10 cellular contexts compared by ENCODE assay signal in genomic region chr6:12324096-12324495, GRCh38. TPM values are rescaled to one million over a fixed set of nuclear protein-coding genes. Genes with fewer than 3 reads are reported as not detected.
DNase-seq lines count a peak whose midpoint lies in the region; ATAC-seq and TF ChIP-seq lines count a peak whose summit lies in the region.
"Had no signal": no experiment of that assay in that cellular context is flagged by ENCODE, and none has a peak within 500 bp of the region (broad histone marks: within the 10 kb centered on the region; RNA-seq: fewer than 3 reads in every experiment).

No MANE protein-coding gene starts in this region.

- ATAC-seq in GM21360 (IDR thresholded peaks at IDR 0.05; ENCODE audit: unreplicated experiment) (no peak), HG02642 (IDR thresholded peaks at IDR 0.05; ENCODE audit: poor library complexity, unreplicated experiment) (no peak)

- peaks cover 4% of the 10 kb centered on the region; the same call in 1 of the 2 replicates for H3K4me1 ChIP-seq in HEK293 (ENCODE audit: control insufficient read depth, insufficient read depth, low read length)
- H3K4me1 ChIP-seq in SK-N-SH (ENCODE audit: control insufficient read depth in 1 of 2, insufficient read depth in 2 of 2, low read depth in 1 of 2, low read length in 1 of 2): peaks cover 0 to 19% of the 10 kb centered on the region in 2 experiments; a peak in 1 of 4 replicates
- H3K4me1 ChIP-seq in smooth muscle cell (ENCODE audit: low read depth): peaks cover 9% of the 10 kb centered on the region
- H3K4me1 ChIP-seq in right atrium auricular region: no peaks in the 10 kb centered on the region

- H3K36me3 ChIP-seq in HEK293 (ENCODE audit: control insufficient read depth in 2 of 2, insufficient read depth in 1 of 2, low read length in 2 of 2): no peaks in the 10 kb centered on the region
- no peaks in the 10 kb centered on the region for H3K36me3 ChIP-seq in SK-N-SH (replicated peaks in 1 of 2; ENCODE audit: control insufficient read depth in 1 of 2, insufficient read depth in 2 of 2, low read length in 1 of 2)
- H3K36me3 ChIP-seq in smooth muscle cell (ENCODE audit: low read depth): no peaks in the 10 kb centered on the region
- no peaks in the 10 kb centered on the region for H3K36me3 ChIP-seq in right atrium auricular region

- TF ChIP-seq CTCF in HEK293 (tag by site-specific recombination; IDR thresholded peaks at IDR 0.05): no peak
- TF ChIP-seq CTCF in SK-N-SH (IDR thresholded peaks at IDR 0.05): no peak
- no peak for TF ChIP-seq CTCF in fibroblast of the aortic adventitia (IDR thresholded peaks at IDR 0.05; ENCODE audit: insufficient read depth, low read length)
- no peak for TF ChIP-seq CTCF in smooth muscle cell (IDR thresholded peaks at IDR 0.05; ENCODE audit: borderline replicate concordance, insufficient read depth, poor library complexity, severe bottlenecking)
- no peak for TF ChIP-seq CTCF in right atrium auricular region (IDR thresholded peaks at IDR 0.05)

- no peak overlapping the region for H3K4me2 ChIP-seq in SK-N-SH
- H3K4me2 ChIP-seq in smooth muscle cell: no peak overlapping the region

- no peak for TF ChIP-seq RAD21 in SK-N-SH (IDR thresholded peaks at IDR 0.05; ENCODE audit: low read length)

- H3K9me2 ChIP-seq in SK-N-SH: no peaks in the 10 kb centered on the region

- DNase-seq in SK-N-SH: no peak
- peak; percentile 51 for DNase-seq in fibroblast of the aortic adventitia (ENCODE audit: low read depth)
- no peak for DNase-seq in smooth muscle cell (lab: John Stamatoyannopoulos, UW; ENCODE audit: unreplicated experiment)
- no peak for DNase-seq in activated CD8-positive, alpha-beta memory T cell treated with anti-CD3 and anti-CD28 coated beads, Interleukin-2, amount 50 U/mL, for 4 hours
- no peak for DNase-seq in right atrium auricular region (ENCODE audit: low spot score)
- DNase-seq: H7, KG1 had no signal

- H3K79me2 ChIP-seq in SK-N-SH (ENCODE audit: insufficient read depth) (no peaks in the 10 kb centered on the region), smooth muscle cell (ENCODE audit: low read depth) (no peaks in the 10 kb centered on the region)

- H3K4me3 ChIP-seq in HEK293 (ENCODE audit: low read depth, low read length) (no peak overlapping the region), SK-N-SH (ENCODE audit: low read depth in 2 of 2, low read length in 1 of 2) (no peak overlapping the region), fibroblast of the aortic adventitia (ENCODE audit: low read depth, low read length) (no peak overlapping the region), smooth muscle cell (no peak overlapping the region), right atrium auricular region (no peak overlapping the region)

- H3K27ac ChIP-seq in HEK293 (ENCODE audit: extremely low read depth, low read depth, low read length): no peak overlapping the region
- H3K27ac ChIP-seq in SK-N-SH (ENCODE audit: low read depth in 2 of 2, low read length in 1 of 2): no peak overlapping the region
- peak overlapping the region; percentile 96 for H3K27ac ChIP-seq in smooth muscle cell (ENCODE audit: low read depth)
- H3K27ac ChIP-seq in right atrium auricular region: no peak overlapping the region

- H2AFZ ChIP-seq in SK-N-SH (ENCODE audit: low read depth) (no peak overlapping the region), smooth muscle cell (ENCODE audit: low read depth) (no peak overlapping the region)

- H3K9ac ChIP-seq in SK-N-SH (no peak overlapping the region), smooth muscle cell (ENCODE audit: low read depth) (peak overlapping the region; percentile 76)

- 60% methylated on average over 3 of the region's 3 CpGs for WGBS in SK-N-SH (ENCODE audit: low lambda C conversion rate)
- 58% methylated on average over 3 of the region's 3 CpGs for WGBS in smooth muscle cell (ENCODE audit: low lambda C conversion rate)

- POLR2A ChIA-PET in HEK293 (lab: Yijun Ruan, JAX): interaction anchor here (0.6 to 2.3 kb wide), 7 partner anchors 11 to 282 kb away, joined by 3 to 10 read pairs (median 4); partner anchors contain the start of gene EDN1
- POLR2A ChIA-PET in SK-N-SH (lab: Yijun Ruan, JAX): no interaction called here

- H3K9me3 ChIP-seq in HEK293 (ENCODE audit: control insufficient read depth, insufficient read depth, low read depth, low read length): peaks cover 2% of the 10 kb centered on the region; the same call in 1 of the 2 replicates
- no peaks in the 10 kb centered on the region for H3K9me3 ChIP-seq in SK-N-SH
- no peaks in the 10 kb centered on the region for H3K9me3 ChIP-seq in smooth muscle cell (replicated peaks; ENCODE audit: low read depth)
- H3K9me3 ChIP-seq in right atrium auricular region: no peaks in the 10 kb centered on the region

- CTCF ChIA-PET in HEK293 (lab: Yijun Ruan, JAX) (interaction anchor here (0.6 to 2.4 kb wide), 7 partner anchors 13 to 158 kb away, joined by 3 to 14 read pairs (median 4); partner anchors contain the start of gene EDN1), SK-N-SH (lab: Yijun Ruan, JAX) (interaction anchor here (1.8 kb wide), 1 partner anchor 34 kb away, joined by 6 read pairs; the partner anchor contains the start of gene EDN1)

- H3F3A ChIP-seq in SK-N-SH (replicated peaks; ENCODE audit: insufficient read depth): no peaks in the 10 kb centered on the region
- H3F3A ChIP-seq in smooth muscle cell (ENCODE audit: low read depth): peaks cover 4% of the 10 kb centered on the region

- no peaks in the 10 kb centered on the region for H3K27me3 ChIP-seq in SK-N-SH (ENCODE audit: insufficient read depth)
- H3K27me3 ChIP-seq in smooth muscle cell (ENCODE audit: low read depth): no peaks in the 10 kb centered on the region
- no peaks in the 10 kb centered on the region for H3K27me3 ChIP-seq in right atrium auricular region

- H4K20me1 ChIP-seq in SK-N-SH (ENCODE audit: insufficient read depth): no peaks in the 10 kb centered on the region
- no peaks in the 10 kb centered on the region for H4K20me1 ChIP-seq in smooth muscle cell (ENCODE audit: low read depth)

- no peak for TF ChIP-seq EP300 in SK-N-SH (IDR thresholded peaks at IDR 0.05; ENCODE audit: borderline replicate concordance in 1 of 2, low read depth in 1 of 2, low read length in 1 of 2)

TF ChIP-seq in HEK293, 187 proteins besides CTCF, POLR2A, EP300 and RAD21:
- TF ChIP-seq PRDM1 (tag by site-specific recombination; IDR thresholded peaks at IDR 0.05) (peak; percentile 67), TRIM28 (IDR thresholded peaks at IDR 0.05; ENCODE audit: borderline replicate concordance, low read length) (0 out of 2 replicates have a peak, but pooled peaks have one; percentile 18), ZNF830 (tag by site-specific recombination; IDR thresholded peaks at IDR 0.05; ENCODE audit: low read depth) (no peak), ZNF362 (tag by site-specific recombination; IDR thresholded peaks at IDR 0.05) (peak; percentile 46; the same call in 1 of the 2 replicates)

TF ChIP-seq in SK-N-SH, 30 proteins besides CTCF, POLR2A, EP300 and RAD21 (continues in another document):
- no peak for TF ChIP-seq FOXJ3 (CRISPR knock-in tag; IDR thresholded peaks at IDR 0.05)
- no peak for TF ChIP-seq IRF3 (IDR thresholded peaks at IDR 0.05; ENCODE audit: low read depth, low read length)
- TF ChIP-seq JUND (IDR thresholded peaks at IDR 0.05): peak; percentile 15; the same call in 1 of the 2 replicates
- TF ChIP-seq REST (IDR thresholded peaks at IDR 0.05; ENCODE audit: low read depth, low read length): no peak
- TF ChIP-seq YY1 (IDR thresholded peaks at IDR 0.05; ENCODE audit: low read depth): no peak

RNA-seq across cellular contexts. Expression of gene EDN1, which starts 33.9 kb away (rescaled TPM):
- polyA plus RNA-seq in SK-N-SH (2012; rRNA removed): 1.3 TPM in 2 replicates
- polyA plus RNA-seq in SK-N-SH (2012; cell fraction: cytosol; rRNA removed): 1.5 and 1.6 TPM in 2 replicates
- 1.7 and 3.4 TPM in 2 replicates for polyA plus RNA-seq in SK-N-SH (2012; cell fraction: nucleus; rRNA removed)
- total RNA-seq in fibroblast of the aortic adventitia (ENCODE audit: low replicate concordance): 2.3 and 7.4 TPM in 2 replicates
- total RNA-seq in smooth muscle cell: 20.0 and 22.0 TPM in 2 replicates
- polyA plus RNA-seq in smooth muscle cell: 8.2 and 18.6 TPM in 2 replicates
- 10 to 100 TPM in 1 of 2 donors, 1 to 10 TPM in 1; 9.0 to 13.4 TPM for total RNA-seq in right atrium auricular region
